ENCODE assay signal across 8 cellular contexts in genomic region chr9:120580591-120580896, GRCh38. TPM values are rescaled to one million over a fixed set of nuclear protein-coding genes. Genes with fewer than 3 reads are reported as not detected.
DNase-seq lines count a peak whose midpoint lies in the region; ATAC-seq, FAIRE-seq and TF ChIP-seq lines count a peak whose summit lies in the region.

No MANE protein-coding gene starts in this region.

- peak overlapping the region; percentile 56 to 86 for H3K27ac ChIP-seq in right atrium auricular region
- peak overlapping the region; percentile 56 for H3K27ac ChIP-seq in astrocyte (ENCODE audit: low read depth, low read length)
- peak overlapping the region; percentile 30 for H3K27ac ChIP-seq in muscle layer of colon (ENCODE audit: low read depth, low read length)
- H3K27ac ChIP-seq in uterus = peak overlapping the region; percentile 39 to 62

- intact Hi-C loops in cardiac septum (cut with DNase I) = no loop called here
- intact Hi-C loops in uterus (cut with DNase I; ENCODE audit: low total_unique reads) = no loop called here

- peak overlapping the region; percentile 89 for H3K9ac ChIP-seq in astrocyte (ENCODE audit: low read length)
- H3K9ac ChIP-seq in muscle layer of colon (ENCODE audit: low read length) = no peak overlapping the region

- H3K36me3 Mint-ChIP-seq in astrocyte (ENCODE audit: low read depth, unreplicated experiment) = peaks cover 2% of the 10 kb centered on the region

- FAIRE-seq in astrocyte (lab: Jason Lieb, UNC) = no peak

- H3K4me2 ChIP-seq in astrocyte (ENCODE audit: low read length) = peak overlapping the region; percentile 91

- H3K4me1 ChIP-seq in right atrium auricular region = peaks cover 0 to 28% of the 10 kb centered on the region in 2 donors
- H3K4me1 ChIP-seq in astrocyte (ENCODE audit: insufficient read depth, low read length) = peaks cover 22% of the 10 kb centered on the region
- peaks cover 10% of the 10 kb centered on the region for H3K4me1 ChIP-seq in muscle layer of colon (ENCODE audit: insufficient read depth, low read length)
- no peaks in the 10 kb centered on the region for H3K4me1 ChIP-seq in uterus

- no peak for TF ChIP-seq POLR2A in uterus (IDR thresholded peaks at IDR 0.05)

- no peaks in the 10 kb centered on the region for H4K20me1 ChIP-seq in astrocyte (ENCODE audit: insufficient read depth, low read length)

- H3K4me3 ChIP-seq in right atrium auricular region = peak overlapping the region in 1 of 2 donors; percentile 89
- peak overlapping the region; percentile 88 for H3K4me3 ChIP-seq in astrocyte (ENCODE audit: insufficient read depth, low read depth, low read length)
- peak overlapping the region in 1 of 2 donors; percentile 94 for H3K4me3 ChIP-seq in muscle layer of colon (ENCODE audit: low read depth in 1 of 2, low read length in 2 of 2)
- peak overlapping the region; percentile 85 to 94 for H3K4me3 ChIP-seq in uterus

- peak overlapping the region; percentile 96 for H3K4me3 Mint-ChIP-seq in astrocyte (ENCODE audit: unreplicated experiment)

- no peaks in the 10 kb centered on the region for H3K27me3 ChIP-seq in right atrium auricular region
- H3K27me3 ChIP-seq in astrocyte (ENCODE audit: insufficient read depth, low read length) = no peaks in the 10 kb centered on the region
- no peaks in the 10 kb centered on the region for H3K27me3 ChIP-seq in muscle layer of colon (ENCODE audit: control insufficient read depth in 1 of 2, insufficient read depth in 2 of 2, low read length in 2 of 2)
- H3K27me3 ChIP-seq in uterus = no peaks in the 10 kb centered on the region

- TF ChIP-seq CTCF in right atrium auricular region (IDR thresholded peaks at IDR 0.05) = no peak
- TF ChIP-seq CTCF in astrocyte (IDR thresholded peaks at IDR 0.05; ENCODE audit: insufficient read depth, low read depth, low read length) = no peak
- TF ChIP-seq CTCF in uterus (IDR thresholded peaks at IDR 0.05) = no peak

- no peak for ATAC-seq in GM18517 (IDR thresholded peaks at IDR 0.05; ENCODE audit: unreplicated experiment)
- ATAC-seq in HG03135 (IDR thresholded peaks at IDR 0.05; ENCODE audit: unreplicated experiment) = no peak

- H3K4me1 Mint-ChIP-seq in astrocyte (ENCODE audit: low read depth, unreplicated experiment) = no peaks in the 10 kb centered on the region

- peaks cover 46% of the 10 kb centered on the region for H3K79me2 ChIP-seq in astrocyte (ENCODE audit: insufficient read depth, low read length)

- H3K36me3 ChIP-seq in right atrium auricular region (no peaks in the 10 kb centered on the region), astrocyte (ENCODE audit: insufficient read depth, low read length) (no peaks in the 10 kb centered on the region), muscle layer of colon (ENCODE audit: insufficient read depth, low read length) (no peaks in the 10 kb centered on the region), uterus (no peaks in the 10 kb centered on the region)

- DNase-seq in right atrium auricular region (ENCODE audit: low spot score) (no peak), cardiac septum (ENCODE audit: low spot score) (no peak), astrocyte (ENCODE audit: low read depth) (no peak), uterus (no peak), GM19238 (ENCODE audit: insufficient read length, low spot score) (no peak)

- H3K27me3 Mint-ChIP-seq in astrocyte (ENCODE audit: low read depth, unreplicated experiment) = no peaks in the 10 kb centered on the region

- peak overlapping the region; percentile 89 for H3K27ac Mint-ChIP-seq in astrocyte (ENCODE audit: unreplicated experiment)

- H2AFZ ChIP-seq in astrocyte (ENCODE audit: low read depth, low read length) = peak overlapping the region; percentile 81

- H3K9me3 ChIP-seq in right atrium auricular region (no peaks in the 10 kb centered on the region), astrocyte (ENCODE audit: insufficient read depth, low read depth, low read length) (no peaks in the 10 kb centered on the region), muscle layer of colon (ENCODE audit: low read length) (no peaks in the 10 kb centered on the region), uterus (no peaks in the 10 kb centered on the region)

- H3K9me3 Mint-ChIP-seq in astrocyte (ENCODE audit: unreplicated experiment) = no peaks in the 10 kb centered on the region

RNA-seq across cellular contexts. Expression of gene CDK5RAP2, which starts 0.6 kb away (rescaled TPM):
- total RNA-seq in right atrium auricular region (10 to 100 TPM; 36.7 to 40.4 TPM), cardiac septum (48.2 TPM), astrocyte (26.6 and 36.3 TPM in 2 replicates), uterus (10 to 100 TPM; 28.9 to 62.3 (median 40.0) TPM)
